In genomic region chr4:55326629-55327028, GRCh38 we compare ENCODE assay signal across 20 cellular contexts. TPM values are rescaled to one million over a fixed set of nuclear protein-coding genes. Genes with fewer than 3 reads are reported as not detected.
DNase-seq lines count a peak whose midpoint lies in the region; ATAC-seq and TF ChIP-seq lines count a peak whose summit lies in the region.
"Had no signal": no experiment of that assay in that cellular context is flagged by ENCODE, and none has a peak within 500 bp of the region (broad histone marks: within the 10 kb centered on the region; RNA-seq: fewer than 3 reads in every experiment).

No MANE protein-coding gene starts in this region.

- H3K27ac Mint-ChIP-seq in Calu3 (ENCODE audit: unreplicated experiment), result peak overlapping the region; percentile 24
- H3K27ac Mint-ChIP-seq in activated naive CD4-positive, alpha-beta T cell treated with anti-CD3 and anti-CD28 coated beads, Interleukin-2, amount 50 U/mL, for 72 hours, result no peak overlapping the region
- H3K27ac Mint-ChIP-seq: CD14-positive monocyte; CD4-positive, alpha-beta T cell; CD8-positive, alpha-beta memory T cell had no signal

- intact Hi-C loops in Calu3 (cut with micrococcal nuclease; ENCODE audit: unreplicated experiment), result loop anchor here (10.0 kb wide), 1 partner anchor 228 kb away; no protein-coding TSS in a partner anchor
- intact Hi-C loops in left colon (cut with DNase I, micrococcal nuclease), result no loop called here

- H3K9me3 Mint-ChIP-seq in Calu3 (ENCODE audit: low read depth, unreplicated experiment), result peaks cover 8% of the 10 kb centered on the region
- H3K9me3 Mint-ChIP-seq in activated naive CD4-positive, alpha-beta T cell treated with anti-CD3 and anti-CD28 coated beads, Interleukin-2, amount 50 U/mL, for 72 hours, result peaks cover 0 to 14% of the 10 kb centered on the region in 2 donors
- H3K9me3 Mint-ChIP-seq: CD4-positive, alpha-beta T cell had no signal

- H3K36me3 Mint-ChIP-seq in Calu3 (ENCODE audit: insufficient read depth, unreplicated experiment), result peaks cover 5% of the 10 kb centered on the region
- peaks cover 0 to 13% of the 10 kb centered on the region in 2 donors for H3K36me3 Mint-ChIP-seq in activated naive CD4-positive, alpha-beta T cell treated with anti-CD3 and anti-CD28 coated beads, Interleukin-2, amount 50 U/mL, for 72 hours
- H3K36me3 Mint-ChIP-seq: CD14-positive monocyte had no signal

- CTCF ChIA-PET in Calu3 (lab: Charles Lee), result no interaction called here

- BruUV-seq in Calu3 (replicated peaks; lab: Mats Ljungman, UMichigan), result no TSS peak

- H3K4me1 Mint-ChIP-seq in Calu3 (ENCODE audit: low read depth, unreplicated experiment), result peaks cover 47% of the 10 kb centered on the region
- H3K4me1 Mint-ChIP-seq: CD8-positive, alpha-beta memory T cell had no signal

- no peaks in the 10 kb centered on the region for H3K27me3 Mint-ChIP-seq in Calu3 (ENCODE audit: unreplicated experiment)
- H3K27me3 Mint-ChIP-seq: CD4-positive, alpha-beta T cell had no signal

- no peak for TF ChIP-seq CTCF in Calu3 (IDR thresholded peaks at IDR 0.05; ENCODE audit: unreplicated experiment)

- H3K4me3 Mint-ChIP-seq in Calu3 (ENCODE audit: low read depth, unreplicated experiment), result no peak overlapping the region
- H3K4me3 Mint-ChIP-seq: CD14-positive monocyte; CD4-positive, alpha-beta T cell; CD8-positive, alpha-beta memory T cell had no signal

- ATAC-seq in left colon, result peak; percentile 65
- no peak for ATAC-seq in activated naive CD4-positive, alpha-beta T cell treated with anti-CD3 and anti-CD28 coated beads, Interleukin-2, amount 50 U/mL, for 72 hours
- ATAC-seq: A549 had no signal

- DNase-seq in Calu3 (no peak), DMS153 treated with DMSO at 0.1 percent for 48 hours (lab: John Stamatoyannopoulos, UW; ENCODE audit: unreplicated experiment) (peak; percentile 3), HT-29 (ENCODE audit: low spot score) (peak; percentile 36), left colon (no peak), NCI-H69 (lab: John Stamatoyannopoulos, UW) (no peak), MV-4-11 (lab: John Stamatoyannopoulos, UW) (no peak), NCI-H2196 (lab: John Stamatoyannopoulos, UW; ENCODE audit: unreplicated experiment) (no peak)
- no peak for DNase-seq in activated naive CD4-positive, alpha-beta T cell treated with anti-CD3 and anti-CD28 coated beads, Interleukin-2, amount 50 U/mL, for 72 hours (ENCODE audit: low spot score in 2 of 2)
- DNase-seq: 8988T; ACHN; AML-193; BE2C; CD4-positive, alpha-beta T cell; CD8-positive, alpha-beta memory T cell; DND-41; GM23248; H7; HCEC 1CT had no signal

RNA-seq across cellular contexts. Expression of gene SRD5A3, which starts 19.4 kb away (rescaled TPM):
- 35.9 and 39.6 TPM in 2 replicates for total RNA-seq in Calu3 (2022)
- 3.8 and 3.9 TPM in 2 replicates for total RNA-seq in HT-29 (2014; rRNA removed; shearing (Covaris generic))
- total RNA-seq in left colon, result 10 to 100 TPM; 14.1 to 16.2 TPM
- total RNA-seq in activated naive CD4-positive, alpha-beta T cell treated with anti-CD3 and anti-CD28 coated beads, Interleukin-2, amount 50 U/mL, for 72 hours, result 10 to 100 TPM in 1 of 2 donors, under 1 TPM in 1; 0.77 to 20.4 TPM

Comparison
In these comparisons a context has a peak if more than half of its experiments do, and no peak if none do; other contexts are left out.
1. DNase-seq: peak in DMS153 treated with DMSO at 0.1 percent for 48 hours (single experiment) and HT-29 (single experiment); none in Calu3 (single experiment), left colon (0 of 2), NCI-H69 (single experiment), MV-4-11 (single experiment), activated naive CD4-positive, alpha-beta T cell treated with anti-CD3 and anti-CD28 coated beads, Interleukin-2, amount 50 U/mL, for 72 hours (0 of 2) and NCI-H2196 (single experiment).